Comparison of ENCODE assay signal across 11 cellular contexts in genomic region chrX:68842781-68843581, GRCh38. TPM values are rescaled to one million over a fixed set of nuclear protein-coding genes. Genes with fewer than 3 reads are reported as not detected.
DNase-seq lines count a peak whose midpoint lies in the region; ATAC-seq and TF ChIP-seq lines count a peak whose summit lies in the region.
"Had no signal": no experiment of that assay in that cellular context is flagged by ENCODE, and none has a peak within 500 bp of the region (broad histone marks: within the 10 kb centered on the region; RNA-seq: fewer than 3 reads in every experiment).

No MANE protein-coding gene starts in this region.

- no peak for DNase-seq in Right ventricle myocardium superior
- no peak for DNase-seq in cardiac septum (ENCODE audit: low spot score)
- no peak for DNase-seq in chondrocyte (ENCODE audit: low spot score)
- peak in 2 of 3 donors; percentile 58 to 69 for DNase-seq in right lobe of liver
- no peak for DNase-seq in vagina (ENCODE audit: extremely low spot score in 2 of 2)
- DNase-seq in testis, result no peak
- DNase-seq in NCI-H1436 (lab: John Stamatoyannopoulos, UW), result no peak
- no peak for DNase-seq in CD8-positive, alpha-beta memory T cell
- DNase-seq: activated CD4-positive, alpha-beta T cell treated with anti-CD3 and anti-CD28 coated beads for 48 hours; activated naive CD4-positive, alpha-beta T cell treated with Interleukin-2 at 50 U/mL for 16 hours; NCI-H1694 had no signal

- intact Hi-C loops in Right ventricle myocardium superior (cut with DNase I), result no loop called here
- intact Hi-C loops in cardiac septum (cut with DNase I), result no loop called here
- intact Hi-C loops in right lobe of liver (cut with DNase I), result no loop called here
- intact Hi-C loops in vagina (cut with DNase I), result no loop called here
- intact Hi-C loops in testis (cut with DNase I; ENCODE audit: low total_unique reads), result no loop called here

- H3K4me1 Mint-ChIP-seq in chondrocyte (ENCODE audit: low read depth), result peaks cover 15% of the 10 kb centered on the region
- H3K4me1 Mint-ChIP-seq in CD8-positive, alpha-beta memory T cell, result no peaks in the 10 kb centered on the region

- ATAC-seq in Right ventricle myocardium superior (ENCODE audit: poor library complexity), result peak; percentile 54
- peak; percentile 80 to 84 (median 82) for ATAC-seq in right lobe of liver

- H3K36me3 ChIP-seq in right lobe of liver (no peaks in the 10 kb centered on the region), vagina (peaks cover 0 to 6% of the 10 kb centered on the region in 2 donors), testis (ENCODE audit: low read depth, missing control alignments) (no peaks in the 10 kb centered on the region)
- H3K36me3 ChIP-seq in CD8-positive, alpha-beta memory T cell (ENCODE audit: insufficient read depth, low read length), result no peaks in the 10 kb centered on the region

- H3K4me3 ChIP-seq in right lobe of liver (no peak overlapping the region), vagina (no peak overlapping the region), testis (no peak overlapping the region)
- no peak overlapping the region for H3K4me3 ChIP-seq in CD8-positive, alpha-beta memory T cell (ENCODE audit: low read length)

- no peaks in the 10 kb centered on the region for H3K9me3 Mint-ChIP-seq in chondrocyte (ENCODE audit: low read depth)
- H3K9me3 Mint-ChIP-seq in CD8-positive, alpha-beta memory T cell, result no peaks in the 10 kb centered on the region

- peak overlapping the region; percentile 13 for H3K27ac Mint-ChIP-seq in chondrocyte (ENCODE audit: unreplicated experiment)
- peak overlapping the region in 1 of 8 donors; percentile 42 for H3K27ac Mint-ChIP-seq in CD8-positive, alpha-beta memory T cell

- CTCF ChIA-PET in CD8-positive, alpha-beta memory T cell (lab: Charles Lee), result interaction anchor here (1.0 kb wide), 1 partner anchor 380 kb away, joined by 3 read pairs; no protein-coding TSS in a partner anchor

- H3K4me1 ChIP-seq in right lobe of liver (peaks cover 0 to 24% (median 6%) of the 10 kb centered on the region in 4 donors), vagina (peaks cover 13% of the 10 kb centered on the region), testis (no peaks in the 10 kb centered on the region)
- no peaks in the 10 kb centered on the region for H3K4me1 ChIP-seq in CD8-positive, alpha-beta memory T cell (ENCODE audit: insufficient read depth, low read length)

- WGBS in right lobe of liver (ENCODE audit: insufficient coverage, low coverage, low lambda C conversion rate, missing lambda C conversion rate), result 58% methylated on average over 3 of the region's 12 CpGs
- 80 to 92% methylated on average over 5 to 11 of the region's 12 CpGs for WGBS in testis, 2 donors

- H3K27ac ChIP-seq in right lobe of liver (peak overlapping the region in 1 of 3 donors; percentile 30), vagina (peak overlapping the region; percentile 13), testis (no peak overlapping the region)
- H3K27ac ChIP-seq in CD8-positive, alpha-beta memory T cell (ENCODE audit: low read depth, low read length), result no peak overlapping the region

- TF ChIP-seq CTCF in chondrocyte (IDR thresholded peaks at IDR 0.05) (no peak), right lobe of liver (IDR thresholded peaks at IDR 0.05) (no peak), vagina (IDR thresholded peaks at IDR 0.05) (no peak), testis (IDR thresholded peaks at IDR 0.05) (no peak)

- H3K27me3 ChIP-seq in right lobe of liver, result no peaks in the 10 kb centered on the region
- H3K27me3 ChIP-seq in vagina, result no peaks in the 10 kb centered on the region
- no peaks in the 10 kb centered on the region for H3K27me3 ChIP-seq in testis
- H3K27me3 ChIP-seq in CD8-positive, alpha-beta memory T cell (ENCODE audit: insufficient read depth, low read length, poor library complexity, severe bottlenecking), result no peaks in the 10 kb centered on the region

- H3K9me3 ChIP-seq in right lobe of liver, result no peaks in the 10 kb centered on the region
- no peaks in the 10 kb centered on the region for H3K9me3 ChIP-seq in vagina
- H3K9me3 ChIP-seq in testis, result no peaks in the 10 kb centered on the region
- no peaks in the 10 kb centered on the region for H3K9me3 ChIP-seq in CD8-positive, alpha-beta memory T cell (ENCODE audit: low read length)

- POLR2A ChIA-PET in CD8-positive, alpha-beta memory T cell (lab: Charles Lee), result no interaction called here

- TF ChIP-seq POLR2A in right lobe of liver (IDR thresholded peaks at IDR 0.05), result no peak
- TF ChIP-seq POLR2A in vagina (IDR thresholded peaks at IDR 0.05), result no peak
- TF ChIP-seq POLR2A in testis (IDR thresholded peaks at IDR 0.05), result no peak

- H3K4me3 Mint-ChIP-seq in chondrocyte (ENCODE audit: unreplicated experiment), result no peak overlapping the region
- no peak overlapping the region for H3K4me3 Mint-ChIP-seq in CD8-positive, alpha-beta memory T cell

- no peaks in the 10 kb centered on the region for H3K27me3 Mint-ChIP-seq in chondrocyte (ENCODE audit: low read depth)
- peaks cover 0 to 2% of the 10 kb centered on the region in 2 donors for H3K27me3 Mint-ChIP-seq in CD8-positive, alpha-beta memory T cell

- H3K36me3 Mint-ChIP-seq in chondrocyte (ENCODE audit: low read depth), result no peaks in the 10 kb centered on the region
- peaks cover 0 to 15% (median 1%) of the 10 kb centered on the region in 3 donors for H3K36me3 Mint-ChIP-seq in CD8-positive, alpha-beta memory T cell

RNA-seq across cellular contexts. Expression of gene EFNB1, which starts 14.2 kb away (rescaled TPM):
- 15.1 TPM for total RNA-seq in Right ventricle myocardium superior
- total RNA-seq in cardiac septum, result 27.9 TPM
- 14.4 to 33.4 TPM (median 32.9 TPM) in 3 replicates for total RNA-seq in chondrocyte
- total RNA-seq in right lobe of liver, result 10 to 100 TPM in 3 of 6 experiments, 1 to 10 TPM in 3; 6.1 to 17.4 (median 10.4) TPM
- total RNA-seq in vagina, result 43.0 TPM
- 10 to 100 TPM; 14.6 to 29.4 TPM for total RNA-seq in testis
- 21.1 TPM for polyA plus RNA-seq in testis (ENCODE audit: insufficient read depth, low read depth, low replicate concordance)
- 1 to 10 TPM; 7.2 to 7.7 TPM for total RNA-seq in CD8-positive, alpha-beta memory T cell
- 4.8 TPM for polyA plus RNA-seq in CD8-positive, alpha-beta memory T cell

Comparison
In these comparisons a context has a peak if more than half of its experiments do, and no peak if none do; other contexts are left out.
1. DNase-seq: peak in right lobe of liver (2 of 3); none in Right ventricle myocardium superior (single experiment), cardiac septum (single experiment), chondrocyte (single experiment), vagina (0 of 2), testis (single experiment), NCI-H1436 (single experiment) and CD8-positive, alpha-beta memory T cell (0 of 5).